ENCODE assay signal across 8 cellular contexts in the genomic region with DNA sequence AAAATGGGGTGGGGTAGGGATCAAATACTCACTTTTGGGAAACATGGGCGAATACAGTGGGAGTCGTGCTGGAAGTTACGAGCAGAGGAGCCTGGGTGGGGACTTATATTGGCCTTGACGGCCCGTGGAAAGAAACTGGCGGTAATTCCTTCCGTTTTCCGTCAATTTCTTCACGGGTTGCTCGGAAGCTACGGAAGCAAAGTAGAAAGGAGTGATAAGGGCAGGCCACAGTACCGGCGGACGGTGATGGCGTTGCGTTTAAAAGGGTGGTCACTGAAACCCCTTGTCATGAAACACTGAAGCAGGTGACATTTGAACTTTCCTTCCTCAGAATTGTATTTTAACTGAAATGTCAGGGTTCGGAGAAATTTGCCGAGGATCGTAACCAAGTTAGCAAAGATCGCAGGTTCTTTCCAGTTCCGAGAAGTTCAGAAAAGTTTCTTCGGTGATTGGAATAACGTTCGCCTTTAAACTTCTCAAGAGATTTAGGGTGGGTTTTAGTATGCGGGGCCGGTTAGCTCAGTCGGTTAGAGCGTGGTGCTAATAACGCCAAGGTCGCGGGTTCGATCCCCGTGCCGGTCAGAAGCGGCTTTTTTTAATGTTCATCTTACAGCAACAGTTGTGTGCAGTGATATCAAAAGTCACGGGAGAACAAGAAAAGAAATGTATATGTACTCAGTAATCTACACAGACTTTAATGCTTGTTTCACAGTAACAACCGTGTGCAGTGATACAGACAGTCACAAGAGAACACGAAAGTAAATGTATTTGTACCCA.
A peak's percentile ranks its signal among the peaks of the same experiment; 100 is the strongest.
DNase-seq lines count a peak whose midpoint lies in the region; ATAC-seq and TF ChIP-seq lines count a peak whose summit lies in the region.
"Not testable (repeated sequence)": the region's sequence is repeated elsewhere in the genome, so short reads cannot be mapped to it uniquely, and the experiment has no call there.

No MANE protein-coding gene starts in this region.

- H3K4me2 ChIP-seq in GM23338, result peak overlapping the region; percentile 94
- H3K4me2 ChIP-seq in mesendoderm (ENCODE audit: low read length), result not testable (repeated sequence)

- H2BK120ac ChIP-seq in mesendoderm (ENCODE audit: low read depth, low read length), result not testable (repeated sequence)

- H3F3A ChIP-seq in GM23338 (replicated peaks; ENCODE audit: low read depth), result peaks cover 14% of the 10 kb centered on the region

- not testable (repeated sequence) for H3K4me1 Mint-ChIP-seq in GM23338

- not testable (repeated sequence) for H3K4me1 ChIP-seq in GM23338 (ENCODE audit: insufficient read depth); mesendoderm (ENCODE audit: control insufficient read depth, low read depth, low read length)

- H3K4me3 ChIP-seq in AG10803 (ENCODE audit: low read length), result peak overlapping the region; percentile 29
- peak overlapping the region; percentile 86 for H3K4me3 ChIP-seq in GM23338
- peak overlapping the region in 1 of 2 donors; percentile 44 for H3K4me3 ChIP-seq in cardiac fibroblast (replicated peaks in 1 of 2; ENCODE audit: low read depth in 2 of 2, low read length in 2 of 2)
- not testable (repeated sequence) for H3K4me3 ChIP-seq in mesendoderm (ENCODE audit: low read length)
- H3K4me3 ChIP-seq in skeletal muscle cell (ENCODE audit: low read depth, low read length), result peak overlapping the region; percentile 38

- not testable (repeated sequence) for H3K9me2 ChIP-seq in GM23338 (ENCODE audit: insufficient read depth)

- not testable (repeated sequence) for H2AFZ ChIP-seq in GM23338

- H3K27ac Mint-ChIP-seq in GM23338, result not testable (repeated sequence)

- not testable (repeated sequence) for H3K79me2 ChIP-seq in GM23338 (replicated peaks; ENCODE audit: insufficient read depth); mesendoderm (ENCODE audit: control insufficient read depth, insufficient read depth, low read length)

- ATAC-seq in GM23338, result peak; percentile 99

- not testable (repeated sequence) for H3K36me3 Mint-ChIP-seq in GM23338 (ENCODE audit: low read depth)

- not testable (repeated sequence) for H2BK15ac ChIP-seq in mesendoderm (replicated peaks; ENCODE audit: low read depth)

- not testable (repeated sequence) for H3K27ac ChIP-seq in GM23338 (ENCODE audit: low read depth); mesendoderm (ENCODE audit: low read depth, low read length)

- not testable (repeated sequence) for H3K79me1 ChIP-seq in mesendoderm (ENCODE audit: low read length)

- DNase-seq in AG10803 (ENCODE audit: low read depth) (peak; percentile 43), GM23338 (ENCODE audit: low spot score) (peak; percentile 73), NCI-H1694 (lab: John Stamatoyannopoulos, UW) (peak; percentile 32), cardiac fibroblast (ENCODE audit: low read depth in 2 of 2) (peak; percentile 18 to 83), fibroblast of the conjunctiva (ENCODE audit: low read depth) (peak; percentile 56), mesendoderm (peak; percentile 58), skeletal muscle cell (ENCODE audit: low read depth) (peak; percentile 16)
- peak; percentile 68 for DNase-seq in activated CD8-positive, alpha-beta memory T cell treated with anti-CD3 and anti-CD28 coated beads, Interleukin-2, amount 50 U/mL, for 48 hours

- H3K36me3 ChIP-seq in GM23338 (ENCODE audit: insufficient read depth); mesendoderm (ENCODE audit: control insufficient read depth, insufficient read depth, low read length): not testable (repeated sequence)

- TF ChIP-seq CTCF in AG10803 (conservative IDR thresholded peaks at IDR 0.05; ENCODE audit: low read length); GM23338 (conservative IDR thresholded peaks at IDR 0.05; ENCODE audit: low read depth in 2 of 2); cardiac fibroblast (IDR thresholded peaks at IDR 0.05; ENCODE audit: low read depth, low read length): not testable (repeated sequence)

- peaks cover 27% of the 10 kb centered on the region for H3K27me3 Mint-ChIP-seq in GM23338 (ENCODE audit: insufficient read depth, low read depth, poor library complexity)

- not testable (repeated sequence) for H4K8ac ChIP-seq in mesendoderm (ENCODE audit: low read depth, low read length)

- not testable (repeated sequence) for H4K20me1 ChIP-seq in GM23338 (replicated peaks; ENCODE audit: insufficient read depth)

- H2BK5ac ChIP-seq in mesendoderm (ENCODE audit: low read length), result not testable (repeated sequence)

- H3K56ac ChIP-seq in mesendoderm (ENCODE audit: low read length), result not testable (repeated sequence)

- H3K9ac ChIP-seq in mesendoderm (ENCODE audit: low read length), result not testable (repeated sequence)

- H3K18ac ChIP-seq in mesendoderm (ENCODE audit: low read length), result not testable (repeated sequence)

- H2AK5ac ChIP-seq in mesendoderm (ENCODE audit: low read length), result not testable (repeated sequence)

- not testable (repeated sequence) for H4K5ac ChIP-seq in mesendoderm (ENCODE audit: low read length)

- not testable (repeated sequence) for H3K9me3 Mint-ChIP-seq in GM23338

- WGBS in mesendoderm (ENCODE audit: extremely low coverage, insufficient coverage, low lambda C conversion rate), result no CpG with 5 or more reads among the region's 38 CpGs

- H3K23ac ChIP-seq in mesendoderm (ENCODE audit: low read length), result not testable (repeated sequence)

- H3K4me3 Mint-ChIP-seq in GM23338, result peak overlapping the region; percentile 95

- H3K27me3 ChIP-seq in GM23338 (ENCODE audit: insufficient read depth), result peaks cover 58% of the 10 kb centered on the region
- not testable (repeated sequence) for H3K27me3 ChIP-seq in mesendoderm (ENCODE audit: insufficient read depth, low read length, poor library complexity)

- H3K4ac ChIP-seq in mesendoderm (ENCODE audit: low read depth, low read length), result not testable (repeated sequence)

TF ChIP-seq in GM23338, 12 proteins besides CTCF, POLR2A, EP300 and RAD21:
- TF ChIP-seq EZH2 (IDR thresholded peaks at IDR 0.05; ENCODE audit: low read depth, unreplicated experiment), result peak; percentile 79

Comparison
In these comparisons a context has a peak if more than half of its experiments do, and no peak if none do; other contexts are left out.
1. DNase-seq: peak in every context shown above with its lines; median percentile 73 in GM23338; 68 in activated CD8-positive, alpha-beta memory T cell treated with anti-CD3 and anti-CD28 coated beads, Interleukin-2, amount 50 U/mL, for 48 hours; 58 in mesendoderm; 56 in fibroblast of the conjunctiva; 50 in cardiac fibroblast; 43 in AG10803; 32 in NCI-H1694; 16 in skeletal muscle cell.